Comparison of ENCODE assay signal across 8 cellular contexts in the genomic region with DNA sequence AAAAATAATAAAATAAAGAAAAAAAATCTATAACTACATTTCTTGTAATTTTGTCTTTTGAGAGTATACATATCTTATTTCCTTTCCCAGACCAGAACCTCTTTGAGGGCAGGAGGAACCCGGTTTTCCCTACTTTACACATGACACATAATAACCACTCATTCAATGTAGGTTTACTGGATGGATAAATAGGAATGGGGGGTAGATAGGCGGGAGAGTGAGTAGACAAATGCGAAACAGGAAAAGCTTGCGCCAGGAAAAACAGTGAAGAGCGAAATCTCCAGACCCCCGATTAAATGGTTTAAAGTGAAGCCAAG. TPM values are rescaled to one million over a fixed set of nuclear protein-coding genes. Genes with fewer than 3 reads are reported as not detected.
DNase-seq lines count a peak whose midpoint lies in the region; ATAC-seq and TF ChIP-seq lines count a peak whose summit lies in the region.

No MANE protein-coding gene starts in this region.

- no peak overlapping the region for H4K91ac ChIP-seq in mesenchymal stem cell (ENCODE audit: low read length)

- no peak for TF ChIP-seq CTCF in cardiac fibroblast (IDR thresholded peaks at IDR 0.05; ENCODE audit: low read depth, low read length)

- no peak overlapping the region for H3K4ac ChIP-seq in mesenchymal stem cell (ENCODE audit: low read depth in 1 of 2, low read length in 2 of 2)

- H3K9me3 ChIP-seq in mesenchymal stem cell (ENCODE audit: control insufficient read depth, low read length): no peaks in the 10 kb centered on the region

- H3K36me3 Mint-ChIP-seq in activated T-cell treated with anti-CD3 and anti-CD28 coated beads, Interleukin-2, amount 50 U/mL, for 72 hours (ENCODE audit: insufficient read depth in 2 of 2): peaks cover 0 to 5% of the 10 kb centered on the region in 2 donors

- H3K27ac ChIP-seq in mesenchymal stem cell (ENCODE audit: low read length, poor library complexity, severe bottlenecking) (peak overlapping the region; percentile 99), urinary bladder (ENCODE audit: low read depth) (no peak overlapping the region)

- H3K79me1 ChIP-seq in mesenchymal stem cell (replicated peaks; ENCODE audit: low read length, poor library complexity, severe bottlenecking): peaks cover 2% of the 10 kb centered on the region

- H3K27me3 Mint-ChIP-seq in activated T-cell treated with anti-CD3 and anti-CD28 coated beads, Interleukin-2, amount 50 U/mL, for 72 hours (ENCODE audit: low read depth): no peaks in the 10 kb centered on the region

- no peak overlapping the region for H2BK12ac ChIP-seq in mesenchymal stem cell (ENCODE audit: low read length in 2 of 2)

- no peak overlapping the region for H3K23ac ChIP-seq in mesenchymal stem cell (ENCODE audit: low read length in 2 of 2)

- H4K8ac ChIP-seq in mesenchymal stem cell (ENCODE audit: low read length): peak overlapping the region; percentile 84

- ATAC-seq in activated T-cell treated with anti-CD3 and anti-CD28 coated beads, Interleukin-2, amount 50 U/mL, for 72 hours (replicated peaks in 1 of 2): peak; percentile 2 to 4
- ATAC-seq in GM18868 (IDR thresholded peaks at IDR 0.05; ENCODE audit: unreplicated experiment): no peak
- ATAC-seq in HG03039 (IDR thresholded peaks at IDR 0.05; ENCODE audit: unreplicated experiment): no peak

- H3K9ac ChIP-seq in mesenchymal stem cell (ENCODE audit: low read length): peak overlapping the region; percentile 97

- H3K27me3 ChIP-seq in mesenchymal stem cell (ENCODE audit: control insufficient read depth in 1 of 2, insufficient read depth in 1 of 2, low read length in 2 of 2): no peaks in the 10 kb centered on the region

- H3K9me3 Mint-ChIP-seq in activated T-cell treated with anti-CD3 and anti-CD28 coated beads, Interleukin-2, amount 50 U/mL, for 72 hours: no peaks in the 10 kb centered on the region

- H3K36me3 ChIP-seq in mesenchymal stem cell (ENCODE audit: control insufficient read depth in 1 of 2, insufficient read depth in 2 of 2, low read depth in 1 of 2, low read length in 2 of 2) (peaks cover 0 to 5% of the 10 kb centered on the region in 2 experiments), urinary bladder (ENCODE audit: insufficient read depth) (no peaks in the 10 kb centered on the region)

- peak overlapping the region; percentile 99 for H3K27ac Mint-ChIP-seq in activated T-cell treated with anti-CD3 and anti-CD28 coated beads, Interleukin-2, amount 50 U/mL, for 72 hours

- peak overlapping the region; percentile 83 for H2BK120ac ChIP-seq in mesenchymal stem cell (ENCODE audit: low read depth, low read length)

- no peak overlapping the region for H3K14ac ChIP-seq in mesenchymal stem cell (ENCODE audit: low read length in 2 of 2)

- peak overlapping the region in 1 of 2 experiments; percentile 39 for H3K18ac ChIP-seq in mesenchymal stem cell (ENCODE audit: low read depth in 1 of 2, low read length in 2 of 2)

- no peak overlapping the region for H2BK15ac ChIP-seq in mesenchymal stem cell (ENCODE audit: low read depth, poor library complexity, severe bottlenecking)

- no peak for DNase-seq in activated T-cell treated with anti-CD3 and anti-CD28 coated beads, Interleukin-2, amount 50 U/mL, for 72 hours
- DNase-seq in activated T-cell treated with anti-CD3 and anti-CD28 coated beads for 4 hours (no peak), cardiac fibroblast (ENCODE audit: low read depth in 2 of 2) (no peak), mesenchymal stem cell (no peak), retina (no peak)

- no peaks in the 10 kb centered on the region for H3K4me1 ChIP-seq in mesenchymal stem cell (ENCODE audit: control insufficient read depth, insufficient read depth, low read depth, low read length)
- no peaks in the 10 kb centered on the region for H3K4me1 ChIP-seq in urinary bladder (ENCODE audit: insufficient read depth)

- H2BK5ac ChIP-seq in mesenchymal stem cell (ENCODE audit: low read depth, low read length, poor library complexity, severe bottlenecking): no peak overlapping the region

- peaks cover 39% of the 10 kb centered on the region for H3K4me1 Mint-ChIP-seq in activated T-cell treated with anti-CD3 and anti-CD28 coated beads, Interleukin-2, amount 50 U/mL, for 72 hours (ENCODE audit: low read depth)

- H3K4me2 ChIP-seq in mesenchymal stem cell (ENCODE audit: low read length, poor library complexity, severe bottlenecking): peak overlapping the region; percentile 92

- 0% methylated on average over 5 of the region's 6 CpGs for WGBS in mesenchymal stem cell
- whole genome bisulfite sequencing in urinary bladder: under 1% methylated on average over 6 of the region's 6 CpGs

- H3K4me3 Mint-ChIP-seq in activated T-cell treated with anti-CD3 and anti-CD28 coated beads, Interleukin-2, amount 50 U/mL, for 72 hours: peak overlapping the region; percentile 87 to 90

- H3K4me3 ChIP-seq in cardiac fibroblast (replicated peaks in 1 of 2; ENCODE audit: low read depth in 2 of 2, low read length in 2 of 2) (peak overlapping the region; percentile 85 to 95), mesenchymal stem cell (ENCODE audit: insufficient read depth in 1 of 2, low read depth in 1 of 2, low read length in 2 of 2) (peak overlapping the region; percentile 92 to 97), urinary bladder (ENCODE audit: low read depth, low read length) (peak overlapping the region; percentile 86)

- H2AFZ ChIP-seq in mesenchymal stem cell (ENCODE audit: low read depth, low read length): peak overlapping the region; percentile 47

- H2AK5ac ChIP-seq in mesenchymal stem cell (ENCODE audit: low read length, severe bottlenecking): no peak overlapping the region

RNA-seq across cellular contexts. Expression of a gene that starts 0.5 kb away (rescaled TPM):
- total RNA-seq in activated T-cell treated with anti-CD3 and anti-CD28 coated beads, Interleukin-2, amount 50 U/mL, for 72 hours: 10 to 100 TPM; 41.3 to 45.9 TPM
- polyA plus RNA-seq in mesenchymal stem cell (2013, experiment 1 of 2): 37.1 TPM
- polyA plus RNA-seq in mesenchymal stem cell (2013, experiment 2 of 2): 36.7 TPM
- total RNA-seq in urinary bladder: 45.9 TPM
- 34.4 TPM for polyA plus RNA-seq in urinary bladder

RNA-seq across cellular contexts. Expression of a gene that starts 56.6 kb away (rescaled TPM):
- not detected for total RNA-seq in activated T-cell treated with anti-CD3 and anti-CD28 coated beads, Interleukin-2, amount 50 U/mL, for 72 hours
- polyA plus RNA-seq in mesenchymal stem cell (2013, experiment 1 of 2): not detected
- not detected for polyA plus RNA-seq in mesenchymal stem cell (2013, experiment 2 of 2)
- not detected for total RNA-seq in urinary bladder
- not detected for polyA plus RNA-seq in urinary bladder

Comparison
In these comparisons a context has a peak if more than half of its experiments do, and no peak if none do; other contexts are left out.
1. ATAC-seq: peak in activated T-cell treated with anti-CD3 and anti-CD28 coated beads, Interleukin-2, amount 50 U/mL, for 72 hours (2 of 2); none in GM18868 (single experiment) and HG03039 (single experiment).
2. Peak in every context shown above with its lines, with median percentiles within 50 percentile points of each other: H3K4me3 ChIP-seq.